8 cellular contexts compared by ENCODE assay signal in genomic region chr9:62801372-62801811, GRCh38.
A peak's percentile ranks its signal among the peaks of the same experiment; 100 is the strongest.
DNase-seq lines count a peak whose midpoint lies in the region; ATAC-seq and TF ChIP-seq lines count a peak whose summit lies in the region.
"Not testable (repeated sequence)": the region's sequence is repeated elsewhere in the genome, so short reads cannot be mapped to it uniquely, and the experiment has no call there.

No MANE protein-coding gene starts in this region.

- not testable (repeated sequence) for H3K9me2 ChIP-seq in GM23338 (ENCODE audit: insufficient read depth); hepatocyte (replicated peaks; ENCODE audit: insufficient read depth)

- H3K27ac Mint-ChIP-seq in GM23338; activated naive CD4-positive, alpha-beta T cell treated with anti-CD3 and anti-CD28 coated beads, Interleukin-2, amount 50 U/mL, for 24 hours: not testable (repeated sequence)

- peak overlapping the region in 1 of 2 donors; percentile 38 for H3K9ac ChIP-seq in mucosa of rectum (ENCODE audit: low read depth in 1 of 2, low read length in 2 of 2)

- not testable (repeated sequence) for H3K36me3 ChIP-seq in ACC112 (ENCODE audit: insufficient read depth, low read length); GM23338 (ENCODE audit: insufficient read depth); hepatocyte (replicated peaks; ENCODE audit: insufficient read depth, low read depth); mucosa of rectum (ENCODE audit: control insufficient read depth in 2 of 2, insufficient read depth in 2 of 2, low read length in 2 of 2)

- peaks cover 16% of the 10 kb centered on the region for H3F3A ChIP-seq in GM23338 (replicated peaks; ENCODE audit: low read depth)

- H3K27me3 ChIP-seq in ACC112 (ENCODE audit: insufficient read depth, low read length) (peaks cover 32% of the 10 kb centered on the region), GM23338 (ENCODE audit: insufficient read depth) (peaks cover 79% of the 10 kb centered on the region), hepatocyte (peaks cover 50% of the 10 kb centered on the region), mucosa of rectum (ENCODE audit: control insufficient read depth in 2 of 2, insufficient read depth in 2 of 2, low read length in 2 of 2) (peaks cover 11 to 15% of the 10 kb centered on the region in 2 donors)

- H2AFZ ChIP-seq in ACC112 (ENCODE audit: low read length, unreplicated experiment), result not testable (repeated sequence)
- peak overlapping the region; percentile 96 for H2AFZ ChIP-seq in GM23338
- H2AFZ ChIP-seq in hepatocyte, result peak overlapping the region; percentile 9

- H4K20me1 ChIP-seq in GM23338 (replicated peaks; ENCODE audit: insufficient read depth), result peaks cover 38% of the 10 kb centered on the region
- H4K20me1 ChIP-seq in hepatocyte (ENCODE audit: insufficient read depth, poor library complexity, severe bottlenecking), result not testable (repeated sequence)

- H3K79me2 ChIP-seq in ACC112 (ENCODE audit: control insufficient read depth, insufficient read depth, low read length, unreplicated experiment); GM23338 (replicated peaks; ENCODE audit: insufficient read depth); hepatocyte: not testable (repeated sequence)

- H3K4me1 Mint-ChIP-seq in GM23338, result peaks cover 23% of the 10 kb centered on the region
- H3K4me1 Mint-ChIP-seq in activated naive CD4-positive, alpha-beta T cell treated with anti-CD3 and anti-CD28 coated beads, Interleukin-2, amount 50 U/mL, for 24 hours, result peaks cover 28% of the 10 kb centered on the region

- peak; percentile 86 for DNase-seq in GM23338 (ENCODE audit: low spot score)
- DNase-seq in ecto neural progenitor cell (ENCODE audit: low spot score), result peak; percentile 52
- DNase-seq in hepatocyte (ENCODE audit: low spot score), result peak; percentile 35

- H3K4me1 ChIP-seq in ACC112 (ENCODE audit: control insufficient read depth, insufficient read depth, low read length, unreplicated experiment); mucosa of rectum (ENCODE audit: control insufficient read depth in 2 of 2, insufficient read depth in 2 of 2, low read length in 2 of 2): not testable (repeated sequence)
- peaks cover 33% of the 10 kb centered on the region for H3K4me1 ChIP-seq in GM23338 (ENCODE audit: insufficient read depth)
- H3K4me1 ChIP-seq in hepatocyte (ENCODE audit: insufficient read depth), result peaks cover 15% of the 10 kb centered on the region

- peaks cover 75% of the 10 kb centered on the region for H3K27me3 Mint-ChIP-seq in GM23338 (ENCODE audit: insufficient read depth, low read depth, poor library complexity)
- peaks cover 42% of the 10 kb centered on the region for H3K27me3 Mint-ChIP-seq in activated naive CD4-positive, alpha-beta T cell treated with anti-CD3 and anti-CD28 coated beads, Interleukin-2, amount 50 U/mL, for 24 hours

- peaks cover 27% of the 10 kb centered on the region for H3K9me3 Mint-ChIP-seq in GM23338
- H3K9me3 Mint-ChIP-seq in activated naive CD4-positive, alpha-beta T cell treated with anti-CD3 and anti-CD28 coated beads, Interleukin-2, amount 50 U/mL, for 24 hours, result not testable (repeated sequence)

- H3K4me3 Mint-ChIP-seq in GM23338, result peak overlapping the region; percentile 79
- H3K4me3 Mint-ChIP-seq in activated naive CD4-positive, alpha-beta T cell treated with anti-CD3 and anti-CD28 coated beads, Interleukin-2, amount 50 U/mL, for 24 hours, result peak overlapping the region; percentile 81

- not testable (repeated sequence) for H3K27ac ChIP-seq in ACC112 (ENCODE audit: low read depth, low read length); GM23338 (ENCODE audit: low read depth)
- H3K27ac ChIP-seq in hepatocyte (peak overlapping the region; percentile 21), mucosa of rectum (ENCODE audit: low read depth in 2 of 2, low read length in 2 of 2) (peak overlapping the region; percentile 5 to 48), skin epidermis (peak overlapping the region in 15 of 21 experiments; percentile 70 to 96 (median 87))

- H3K36me3 Mint-ChIP-seq in GM23338 (ENCODE audit: low read depth); activated naive CD4-positive, alpha-beta T cell treated with anti-CD3 and anti-CD28 coated beads, Interleukin-2, amount 50 U/mL, for 24 hours: not testable (repeated sequence)

- ATAC-seq in GM23338 (peak; percentile 21), SK-N-SH treated with all-trans-retinoic acid at 6 μM for 48 hours (peak; percentile 34)

- peak overlapping the region; percentile 72 for H3K4me3 ChIP-seq in ACC112 (ENCODE audit: low read depth, low read length)
- H3K4me3 ChIP-seq in GM23338, result peak overlapping the region; percentile 67
- peak overlapping the region; percentile 18 for H3K4me3 ChIP-seq in hepatocyte
- H3K4me3 ChIP-seq in mucosa of rectum (ENCODE audit: low read length in 2 of 2), result peak overlapping the region in 1 of 2 donors; percentile 57
- H3K4me3 ChIP-seq in skin epidermis, result peak overlapping the region; percentile 36 to 65 (median 52)

- 16% methylated on average over 12 of the region's 15 CpGs for WGBS in hepatocyte (ENCODE audit: low lambda C conversion rate, missing lambda C conversion rate)

- peak overlapping the region; percentile 70 for H3K4me2 ChIP-seq in GM23338
- H3K4me2 ChIP-seq in hepatocyte, result peak overlapping the region; percentile 66

- not testable (repeated sequence) for TF ChIP-seq CTCF in GM23338 (conservative IDR thresholded peaks at IDR 0.05; ENCODE audit: low read depth in 2 of 2); hepatocyte (IDR thresholded peaks at IDR 0.05; ENCODE audit: poor library complexity)

- H3K9me3 ChIP-seq in hepatocyte (ENCODE audit: low read depth); mucosa of rectum (ENCODE audit: control insufficient read depth in 2 of 2, low read length in 2 of 2): not testable (repeated sequence)

TF ChIP-seq in GM23338, 12 proteins besides CTCF, POLR2A, EP300 and RAD21:
- TF ChIP-seq EZH2phosphoT487 (IDR thresholded peaks at IDR 0.05; ENCODE audit: unreplicated experiment), result peak; percentile 45

Comparison
In these comparisons a context has a peak if more than half of its experiments do, and no peak if none do; other contexts are left out.
1. DNase-seq: peak in every context shown above with its lines; median percentile 86 in GM23338; 52 in ecto neural progenitor cell; 35 in hepatocyte.